1 cellular context compared by ENCODE assay signal in the genomic region with DNA sequence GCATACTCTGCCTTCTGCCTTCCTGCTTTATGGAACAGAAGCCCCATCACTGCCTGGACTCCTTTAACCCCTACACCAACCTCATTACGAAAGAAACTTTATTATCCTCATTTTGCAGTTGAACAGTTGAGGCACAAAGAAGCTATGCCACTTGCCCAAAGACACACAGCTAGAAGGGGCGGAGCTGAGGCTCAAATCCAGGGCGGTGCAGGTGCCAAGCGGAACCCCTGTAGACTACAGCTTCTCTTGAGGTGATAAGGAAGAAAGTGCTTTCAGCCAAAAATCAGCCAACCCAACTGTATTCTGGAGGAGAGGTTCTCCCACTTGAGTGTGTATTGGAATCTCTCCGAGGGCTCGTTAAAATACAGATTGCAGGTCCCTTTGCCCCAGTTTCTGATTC.
TF ChIP-seq lines count a peak whose summit lies in the region.

No MANE protein-coding gene starts in this region.

TF ChIP-seq in GM12878, 131 proteins besides CTCF, POLR2A, EP300 and RAD21:
- TF ChIP-seq, protein P1, sequence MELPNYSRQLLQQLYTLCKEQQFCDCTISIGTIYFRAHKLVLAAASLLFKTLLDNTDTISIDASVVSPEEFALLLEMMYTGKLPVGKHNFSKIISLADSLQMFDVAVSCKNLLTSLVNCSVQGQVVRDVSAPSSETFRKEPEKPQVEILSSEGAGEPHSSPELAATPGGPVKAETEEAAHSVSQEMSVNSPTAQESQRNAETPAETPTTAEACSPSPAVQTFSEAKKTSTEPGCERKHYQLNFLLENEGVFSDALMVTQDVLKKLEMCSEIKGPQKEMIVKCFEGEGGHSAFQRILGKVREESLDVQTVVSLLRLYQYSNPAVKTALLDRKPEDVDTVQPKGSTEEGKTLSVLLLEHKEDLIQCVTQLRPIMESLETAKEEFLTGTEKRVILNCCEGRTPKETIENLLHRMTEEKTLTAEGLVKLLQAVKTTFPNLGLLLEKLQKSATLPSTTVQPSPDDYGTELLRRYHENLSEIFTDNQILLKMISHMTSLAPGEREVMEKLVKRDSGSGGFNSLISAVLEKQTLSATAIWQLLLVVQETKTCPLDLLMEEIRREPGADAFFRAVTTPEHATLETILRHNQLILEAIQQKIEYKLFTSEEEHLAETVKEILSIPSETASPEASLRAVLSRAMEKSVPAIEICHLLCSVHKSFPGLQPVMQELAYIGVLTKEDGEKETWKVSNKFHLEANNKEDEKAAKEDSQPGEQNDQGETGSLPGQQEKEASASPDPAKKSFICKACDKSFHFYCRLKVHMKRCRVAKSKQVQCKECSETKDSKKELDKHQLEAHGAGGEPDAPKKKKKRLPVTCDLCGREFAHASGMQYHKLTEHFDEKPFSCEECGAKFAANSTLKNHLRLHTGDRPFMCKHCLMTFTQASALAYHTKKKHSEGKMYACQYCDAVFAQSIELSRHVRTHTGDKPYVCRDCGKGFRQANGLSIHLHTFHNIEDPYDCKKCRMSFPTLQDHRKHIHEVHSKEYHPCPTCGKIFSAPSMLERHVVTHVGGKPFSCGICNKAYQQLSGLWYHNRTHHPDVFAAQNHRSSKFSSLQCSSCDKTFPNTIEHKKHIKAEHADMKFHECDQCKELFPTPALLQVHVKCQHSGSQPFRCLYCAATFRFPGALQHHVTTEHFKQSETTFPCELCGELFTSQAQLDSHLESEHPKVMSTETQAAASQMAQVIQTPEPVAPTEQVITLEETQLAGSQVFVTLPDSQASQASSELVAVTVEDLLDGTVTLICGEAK (IDR thresholded peaks at IDR 0.05; ENCODE audit: borderline replicate concordance) = 0 out of 2 replicates have a peak, but pooled peaks have one; percentile 41
- TF ChIP-seq CEBPB (IDR thresholded peaks at IDR 0.05; ENCODE audit: borderline replicate concordance in 1 of 2, low read depth in 2 of 2, low read length in 2 of 2) = no peak
